In the genomic region with DNA sequence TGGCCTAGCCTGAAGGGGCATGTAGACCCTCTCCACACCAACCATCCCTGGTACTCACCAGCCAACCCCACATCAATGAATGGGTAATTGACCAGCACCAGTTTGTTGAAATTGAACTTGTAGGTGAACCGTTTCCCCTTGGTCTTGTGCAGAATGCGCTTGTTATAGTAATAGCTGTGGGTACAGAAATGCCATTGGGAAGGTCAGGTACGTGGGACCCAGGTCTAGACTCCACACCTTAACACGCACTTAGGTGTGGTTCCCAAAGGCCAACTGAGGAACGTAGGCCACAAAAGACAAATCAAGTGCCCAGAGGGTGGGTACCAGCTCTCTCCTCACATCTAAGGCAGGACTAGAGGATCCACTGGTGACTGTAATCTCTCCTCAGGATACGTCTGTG, we compare ENCODE assay signal across 11 cellular contexts. TPM values are rescaled to one million over a fixed set of nuclear protein-coding genes. Genes with fewer than 3 reads are reported as not detected.
DNase-seq lines count a peak whose midpoint lies in the region; ATAC-seq and TF ChIP-seq lines count a peak whose summit lies in the region.
"Had no signal": no experiment of that assay in that cellular context is flagged by ENCODE, and none has a peak within 500 bp of the region (broad histone marks: within the 10 kb centered on the region; RNA-seq: fewer than 3 reads in every experiment).

No MANE protein-coding gene starts in this region.

- H3K27ac Mint-ChIP-seq in IgD-negative memory B cell, result peak overlapping the region in 2 of 3 donors; percentile 74 to 80
- H3K27ac Mint-ChIP-seq in endothelial cell (ENCODE audit: unreplicated experiment), result peak overlapping the region; percentile 78

- DNase-seq in A673 (ENCODE audit: low spot score), result no peak
- no peak for DNase-seq in endothelial cell (ENCODE audit: low spot score)
- no peak for DNase-seq in NCI-H524 (lab: John Stamatoyannopoulos, UW)
- no peak for DNase-seq in medulla oblongata (ENCODE audit: extremely low spot score)
- DNase-seq: MM.1S, NCI-H526 treated with DMSO at 0.1 percent for 48 hours had no signal

- intact Hi-C loops in A673 (cut with micrococcal nuclease; ENCODE audit: unreplicated experiment), result loop anchor here (2.0 kb wide), 1 partner anchor 31 kb away; no protein-coding TSS in a partner anchor

- H3K27me3 ChIP-seq in A673 (replicated peaks; ENCODE audit: insufficient read depth, low read depth, low read length, poor library complexity), result no peaks in the 10 kb centered on the region
- H3K27me3 ChIP-seq in rectal smooth muscle tissue (ENCODE audit: control insufficient read depth, insufficient read depth, low read length), result no peaks in the 10 kb centered on the region

- H3K36me3 Mint-ChIP-seq in IgD-negative memory B cell, result no peaks in the 10 kb centered on the region
- H3K36me3 Mint-ChIP-seq in endothelial cell (ENCODE audit: low read depth, unreplicated experiment), result peaks cover 4% of the 10 kb centered on the region

- H3K9ac ChIP-seq in rectal smooth muscle tissue (ENCODE audit: low read length), result no peak overlapping the region

- peak overlapping the region in 2 of 4 donors; percentile 56 to 64 for H3K4me3 Mint-ChIP-seq in IgD-negative memory B cell
- peak overlapping the region; percentile 73 for H3K4me3 Mint-ChIP-seq in endothelial cell (ENCODE audit: unreplicated experiment)

- H3K9me3 Mint-ChIP-seq in IgD-negative memory B cell, result no peaks in the 10 kb centered on the region
- H3K9me3 Mint-ChIP-seq in endothelial cell (ENCODE audit: unreplicated experiment), result no peaks in the 10 kb centered on the region

- POLR2A ChIA-PET in A673 (lab: Charles Lee; ENCODE audit: low non-redundant PET), result no interaction called here

- peaks cover 3% of the 10 kb centered on the region for H3K27me3 Mint-ChIP-seq in IgD-negative memory B cell
- H3K27me3 Mint-ChIP-seq in endothelial cell (ENCODE audit: unreplicated experiment), result peaks cover 19% of the 10 kb centered on the region

- no peak overlapping the region for H3K4me3 ChIP-seq in A673 (ENCODE audit: low read depth, low read length, poor library complexity, severe bottlenecking)
- no peak overlapping the region for H3K4me3 ChIP-seq in rectal smooth muscle tissue (ENCODE audit: low read length)

- no peak for ATAC-seq in HG03571 (IDR thresholded peaks at IDR 0.05; ENCODE audit: unreplicated experiment)
- no peak for ATAC-seq in HG03025 (IDR thresholded peaks at IDR 0.05; ENCODE audit: low FRiP score, unreplicated experiment)
- ATAC-seq: left lobe of liver had no signal

- H3K4me1 Mint-ChIP-seq in IgD-negative memory B cell (peaks cover 13 to 19% (median 16%) of the 10 kb centered on the region in 3 donors), endothelial cell (ENCODE audit: unreplicated experiment) (peaks cover 33% of the 10 kb centered on the region)

- H3K9me3 ChIP-seq in A673 (ENCODE audit: low read depth, low read length, poor library complexity, severe bottlenecking), result no peaks in the 10 kb centered on the region

- TF ChIP-seq CTCF in A673 (conservative IDR thresholded peaks at IDR 0.05; ENCODE audit: low read depth, low read length) (no peak), endothelial cell (IDR thresholded peaks at IDR 0.05; ENCODE audit: unreplicated experiment) (no peak)

- BruUV-seq in A673 (replicated peaks; lab: Mats Ljungman, UMichigan), result no TSS peak

- peaks cover 23% of the 10 kb centered on the region for H3K36me3 ChIP-seq in A673 (ENCODE audit: insufficient read depth, low read length, poor library complexity, severe bottlenecking)
- peaks cover 8% of the 10 kb centered on the region for H3K36me3 ChIP-seq in rectal smooth muscle tissue (ENCODE audit: control insufficient read depth, insufficient read depth, low read length)

- peak overlapping the region; percentile 87 for H3K27ac ChIP-seq in A673 (ENCODE audit: low read depth, low read length, poor library complexity, severe bottlenecking)
- peak overlapping the region; percentile 38 for H3K27ac ChIP-seq in rectal smooth muscle tissue (ENCODE audit: low read depth, low read length)

- CTCF ChIA-PET in A673 (lab: Charles Lee), result interaction anchor here (2.7 kb wide), 1 partner anchor 30 kb away, joined by 12 read pairs; no protein-coding TSS in a partner anchor

- peaks cover 59% of the 10 kb centered on the region for H3K4me1 ChIP-seq in A673 (ENCODE audit: insufficient read depth, low read length, poor library complexity, severe bottlenecking)
- peaks cover 34% of the 10 kb centered on the region for H3K4me1 ChIP-seq in rectal smooth muscle tissue (ENCODE audit: control insufficient read depth, insufficient read depth, low read length)

RNA-seq across cellular contexts. Expression of a gene that starts 5.2 kb away (rescaled TPM):
- total RNA-seq in A673 (2021) (149 and 164 TPM in 2 replicates), endothelial cell (ENCODE audit: unreplicated experiment) (109 TPM)
- polyA plus RNA-seq in IgD-negative memory B cell, result 6.7 TPM

RNA-seq across cellular contexts. Expression of a gene that starts 7.4 kb away (rescaled TPM):
- total RNA-seq in A673 (2021) (67.8 and 70.1 TPM in 2 replicates), endothelial cell (ENCODE audit: unreplicated experiment) (54.4 TPM)
- polyA plus RNA-seq in IgD-negative memory B cell, result 24.5 TPM

RNA-seq across cellular contexts. Expression of a gene that starts 19.3 kb away (rescaled TPM):
- 75.8 and 80.3 TPM in 2 replicates for total RNA-seq in A673 (2021)
- 4.5 TPM for polyA plus RNA-seq in IgD-negative memory B cell
- 85.7 TPM for total RNA-seq in endothelial cell (ENCODE audit: unreplicated experiment)

RNA-seq across cellular contexts. Expression of a gene that starts 29.7 kb away (rescaled TPM):
- total RNA-seq in A673 (2021) (17.4 and 21.3 TPM in 2 replicates), endothelial cell (ENCODE audit: unreplicated experiment) (13.9 TPM)
- 8.0 TPM for polyA plus RNA-seq in IgD-negative memory B cell

RNA-seq across cellular contexts. Expression of a gene that starts 32.3 kb away (rescaled TPM):
- total RNA-seq in A673 (2021) (32.1 and 35.2 TPM in 2 replicates), endothelial cell (ENCODE audit: unreplicated experiment) (27.1 TPM)
- 159 TPM for polyA plus RNA-seq in IgD-negative memory B cell
